Comparison of ENCODE assay signal across 23 cellular contexts in genomic region chr12:120218680-120219606, GRCh38.
"Had no signal": no experiment of that assay in that cellular context is flagged by ENCODE, and none has a peak within 500 bp of the region (broad histone marks: within the 10 kb centered on the region; RNA-seq: fewer than 3 reads in every experiment).

No MANE protein-coding gene starts in this region.

- DNase-seq: activated CD4-positive, alpha-beta T cell treated with anti-CD3 and anti-CD28 coated beads for 1 hour; activated CD4-positive, alpha-beta T cell treated with anti-CD3 and anti-CD28 coated beads, Interleukin-2, amount 50 U/mL, for 1 hour; activated naive CD4-positive, alpha-beta T cell; activated T-cell treated with anti-CD3 and anti-CD28 coated beads, Interleukin-2, amount 50 U/mL, for 1 hour; brain microvascular endothelial cell; caudate nucleus; dermis blood vessel endothelial cell; effector CD8-positive, alpha-beta T cell; foreskin keratinocyte; naive thymus-derived CD8-positive, alpha-beta T cell; ovary; stimulated activated CD4-positive, alpha-beta T cell treated with anti-CD3 and anti-CD28 coated beads, Interleukin-1b, Interleukin-23, amount 100 ng/mL, for 48 hours; T-cell; testis had no signal

- H3K27me3 Mint-ChIP-seq: naive thymus-derived CD8-positive, alpha-beta T cell; T-cell; type B pancreatic cell had no signal

- H3K4me1 Mint-ChIP-seq: mesothelial cell of epicardium had no signal

- H3K9ac ChIP-seq: neural progenitor cell had no signal

- H3K4me1 ChIP-seq: foreskin keratinocyte, neural progenitor cell, prostate gland had no signal

- H3K4me3 ChIP-seq: ascending aorta, lung, neural progenitor cell, ovary, prostate gland, testis, vagina had no signal

- H3K27ac ChIP-seq: ascending aorta, brain microvascular endothelial cell, foreskin keratinocyte, neural progenitor cell, ovary, prostate gland, testis, vagina had no signal

- ATAC-seq: foreskin keratinocyte; left lobe of liver; naive thymus-derived CD8-positive, alpha-beta T cell had no signal

- H3K9me3 ChIP-seq: ascending aorta, ovary, prostate gland, testis, vagina had no signal

- H3K9me3 Mint-ChIP-seq: activated T-helper 2 cell treated with anti-CD3 and anti-CD28 coated beads, Interferon-gamma antibody, Interleukin-2, Interleukin-4, amounts not matched to agents 10 μg/mL and 5 μg/mL and 100 μg/mL, durations not matched to agents 14 hours and 24 hours and 36 hours; mesothelial cell of epicardium; naive thymus-derived CD8-positive, alpha-beta T cell; neural progenitor cell; T-cell; type B pancreatic cell had no signal

- H2AFZ ChIP-seq: neural progenitor cell had no signal

- H3K27ac Mint-ChIP-seq: activated T-helper 2 cell treated with anti-CD3 and anti-CD28 coated beads, Interferon-gamma antibody, Interleukin-2, Interleukin-4, amounts not matched to agents 10 μg/mL and 5 μg/mL and 100 μg/mL, durations not matched to agents 14 hours and 24 hours and 36 hours; mesothelial cell of epicardium; neural progenitor cell; T-cell; type B pancreatic cell had no signal

- H3K4me3 Mint-ChIP-seq: mesothelial cell of epicardium, neural progenitor cell, T-cell, type B pancreatic cell had no signal

- H3K27me3 ChIP-seq: ascending aorta, brain microvascular endothelial cell, foreskin keratinocyte, neural progenitor cell, ovary, testis, vagina had no signal

- H3K4me2 ChIP-seq: neural progenitor cell had no signal

- H3K36me3 ChIP-seq: neural progenitor cell, ovary had no signal
